Comparison of ENCODE assay signal across 16 cellular contexts in the genomic region with DNA sequence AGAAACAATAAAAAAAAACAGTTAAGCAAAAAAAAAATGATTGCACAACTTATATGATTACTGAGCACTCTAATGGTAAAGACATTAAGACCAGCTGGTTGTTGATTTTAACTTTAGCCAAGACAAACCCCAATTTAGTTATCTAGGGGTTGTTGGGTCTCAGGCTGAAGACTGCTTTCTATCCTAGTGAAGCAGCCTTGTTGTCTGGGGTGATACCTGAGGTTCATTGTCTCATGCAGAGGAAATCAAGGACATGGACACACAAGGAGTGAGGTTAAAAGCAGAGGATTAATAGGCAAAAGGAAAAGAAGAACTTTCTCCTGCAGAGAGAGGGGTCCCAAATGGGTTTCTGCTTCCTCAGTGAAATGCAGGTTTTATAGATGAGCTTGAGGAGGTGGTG. TPM values are rescaled to one million over a fixed set of nuclear protein-coding genes. Genes with fewer than 3 reads are reported as not detected.
DNase-seq lines count a peak whose midpoint lies in the region; ATAC-seq, FAIRE-seq and TF ChIP-seq lines count a peak whose summit lies in the region.
"Had no signal": no experiment of that assay in that cellular context is flagged by ENCODE, and none has a peak within 500 bp of the region (broad histone marks: within the 10 kb centered on the region; RNA-seq: fewer than 3 reads in every experiment).

No MANE protein-coding gene starts in this region.

- no peak overlapping the region for H3K4me3 ChIP-seq in GM23338
- no peak overlapping the region for H3K4me3 ChIP-seq in HUES6 (ENCODE audit: low read depth, low read length)
- H3K4me3 ChIP-seq in K562 = no peak overlapping the region
- H3K4me3 ChIP-seq in brain microvascular endothelial cell (ENCODE audit: low read depth, low read length) = no peak overlapping the region
- H3K4me3 ChIP-seq: BLaER1 treated with 17β-estradiol and CSF1 and Interleukin-3, amounts not matched to agents 10 nM and 100 nM; GM23248 had no signal

- TF ChIP-seq EP300 in K562 (IDR thresholded peaks at IDR 0.05; ENCODE audit: low read length) = no peak

- POLR2A ChIA-PET in K562 (lab: Yijun Ruan, JAX) = no interaction called here

- H3K36me3 Mint-ChIP-seq in GM23338 (ENCODE audit: low read depth) = peaks cover 60% of the 10 kb centered on the region

- H3K27me3 ChIP-seq in GM23338 (ENCODE audit: insufficient read depth) (no peaks in the 10 kb centered on the region), HUES6 (ENCODE audit: control insufficient read depth, insufficient read depth, low read length) (no peaks in the 10 kb centered on the region), K562 (ENCODE audit: control insufficient read depth in 2 of 2, insufficient read depth in 2 of 2, low read length in 2 of 2) (no peaks in the 10 kb centered on the region), brain microvascular endothelial cell (replicated peaks) (no peaks in the 10 kb centered on the region)
- H3K27me3 ChIP-seq: BLaER1 treated with 17β-estradiol and CSF1 and Interleukin-3, amounts not matched to agents 10 nM and 100 nM had no signal

- H3K9me2 ChIP-seq in GM23338 (ENCODE audit: insufficient read depth) = peaks cover 19% of the 10 kb centered on the region

- H3K36me3 ChIP-seq in GM23338 (ENCODE audit: insufficient read depth) (peaks cover 35% of the 10 kb centered on the region), HUES6 (ENCODE audit: control insufficient read depth, insufficient read depth, low read length) (peaks cover 6% of the 10 kb centered on the region; the same call in 1 of the 2 replicates), K562 (ENCODE audit: control insufficient read depth, insufficient read depth, low read length) (no peaks in the 10 kb centered on the region), brain microvascular endothelial cell (replicated peaks) (no peaks in the 10 kb centered on the region)
- H3K36me3 ChIP-seq: BLaER1 treated with 17β-estradiol and CSF1 and Interleukin-3, amounts not matched to agents 10 nM and 100 nM had no signal

- no peak overlapping the region for H2AFZ ChIP-seq in GM23338
- H2AFZ ChIP-seq in K562 (ENCODE audit: low read depth, low read length) = no peak overlapping the region
- H2AFZ ChIP-seq: GM23248 had no signal

- peaks cover 39% of the 10 kb centered on the region for H3K9me3 ChIP-seq in HUES6 (ENCODE audit: control insufficient read depth, insufficient read depth, low read depth, low read length)
- no peaks in the 10 kb centered on the region for H3K9me3 ChIP-seq in K562 (replicated peaks; ENCODE audit: control insufficient read depth, insufficient read depth, low read depth, low read length)

- TF ChIP-seq POLR2A in K562 (conservative IDR thresholded peaks at IDR 0.05) = no peak

- peaks cover 66% of the 10 kb centered on the region for H3K9me3 Mint-ChIP-seq in GM23338

- no peak overlapping the region for H3K4me2 ChIP-seq in GM23338
- H3K4me2 ChIP-seq in K562 (ENCODE audit: insufficient read depth, low read length) = no peak overlapping the region
- H3K4me2 ChIP-seq: BLaER1 treated with 17β-estradiol and CSF1 and Interleukin-3, amounts not matched to agents 10 nM and 100 nM had no signal

- no peak for TF ChIP-seq CTCF in GM23338 (conservative IDR thresholded peaks at IDR 0.05; ENCODE audit: low read depth in 2 of 2)
- TF ChIP-seq CTCF in K562 (IDR thresholded peaks at IDR 0.05 in 2 of 3, conservative IDR thresholded peaks at IDR 0.05 in 1 of 3; ENCODE audit: insufficient read depth in 2 of 3, low read depth in 1 of 3, low read length in 3 of 3) = no peak
- TF ChIP-seq CTCF in brain microvascular endothelial cell (IDR thresholded peaks at IDR 0.05; ENCODE audit: low read depth, low read length, missing control alignments) = no peak

- peaks cover 6% of the 10 kb centered on the region for H3K27me3 Mint-ChIP-seq in GM23338 (ENCODE audit: insufficient read depth, low read depth, poor library complexity)

- no peak overlapping the region for H3K4me3 Mint-ChIP-seq in GM23338
- H3K4me3 Mint-ChIP-seq: B cell; CD8-positive, alpha-beta T cell had no signal

- peaks cover 5% of the 10 kb centered on the region for H3K4me1 Mint-ChIP-seq in GM23338
- H3K4me1 Mint-ChIP-seq: B cell had no signal

- BruUV-seq in K562 (replicated peaks; lab: Mats Ljungman, UMichigan) = no TSS peak

- in situ Hi-C loops in K562 (cut with MboI) (no loop called here), brain microvascular endothelial cell (cut with HindIII; ENCODE audit: low pct_ligation_motif_present, low sequenced_read_pairs) (no loop called here)

- H3K79me2 ChIP-seq in GM23338 (replicated peaks; ENCODE audit: insufficient read depth) (no peaks in the 10 kb centered on the region), K562 (ENCODE audit: control insufficient read depth, insufficient read depth, low read length) (no peaks in the 10 kb centered on the region)

- H4K20me1 ChIP-seq in GM23338 (replicated peaks; ENCODE audit: insufficient read depth) = no peaks in the 10 kb centered on the region
- H4K20me1 ChIP-seq in K562 (replicated peaks; ENCODE audit: control insufficient read depth, insufficient read depth, low read length) = no peaks in the 10 kb centered on the region
- H4K20me1 ChIP-seq: BLaER1 treated with 17β-estradiol and CSF1 and Interleukin-3, amounts not matched to agents 10 nM and 100 nM had no signal

- ATAC-seq in GM23338 (peak; percentile 52; the same call in 2 of the 3 replicates), K562 (no peak), HG02970 (IDR thresholded peaks at IDR 0.05; ENCODE audit: low FRiP score, unreplicated experiment) (no peak), GM19023 (IDR thresholded peaks at IDR 0.05; ENCODE audit: unreplicated experiment) (no peak)
- ATAC-seq: CD8-positive, alpha-beta T cell; HepG2 had no signal

- H3K27ac ChIP-seq in GM23338 (ENCODE audit: low read depth) (peak overlapping the region; percentile 78), HUES6 (ENCODE audit: low read depth, low read length) (peak overlapping the region; percentile 62), K562 (ENCODE audit: extremely low read depth, low read depth, low read length) (no peak overlapping the region), brain microvascular endothelial cell (no peak overlapping the region)
- H3K27ac ChIP-seq: BLaER1 treated with 17β-estradiol and CSF1 and Interleukin-3, amounts not matched to agents 10 nM and 100 nM; GM23248 had no signal

- no peak for TF ChIP-seq RAD21 in K562 (CRISPR knock-in tag; conservative IDR thresholded peaks at IDR 0.05 in 1 of 2, IDR thresholded peaks at IDR 0.05 in 1 of 2)

- no peaks in the 10 kb centered on the region for H3K9me1 ChIP-seq in K562 (ENCODE audit: control insufficient read depth, insufficient read depth, low read length)

- no peak for FAIRE-seq in K562 (lab: Jason Lieb, UNC)
- FAIRE-seq: GM12891, HepG2 had no signal

- H3K9ac ChIP-seq in HUES6 (ENCODE audit: low read length) (no peak overlapping the region), K562 (ENCODE audit: insufficient read depth in 1 of 2, low read depth in 2 of 2, low read length in 2 of 2) (no peak overlapping the region)
- H3K9ac ChIP-seq: BLaER1 treated with 17β-estradiol and CSF1 and Interleukin-3, amounts not matched to agents 10 nM and 100 nM; GM23248 had no signal

- DNase-seq in GM23338 (ENCODE audit: low spot score) (peak; percentile 21), K562 (ENCODE audit: extremely low read depth in 1 of 4, low spot score in 3 of 4) (no peak), iPS DF 19.7 (ENCODE audit: low read depth, low spot score) (peak; percentile 12), brain microvascular endothelial cell (no peak)
- DNase-seq: Calu3; CD8-positive, alpha-beta T cell; DMS79 treated with DMSO at 0.1 percent for 48 hours; GM23248; H7 had no signal

- peaks cover 4% of the 10 kb centered on the region; the same call in 1 of the 2 replicates for H3F3A ChIP-seq in GM23338 (replicated peaks; ENCODE audit: low read depth)

- CTCF ChIA-PET in K562 (lab: Yijun Ruan, JAX; ENCODE audit: low intra/inter-chr PET ratio) = no interaction called here

- intact Hi-C loops in K562 (cut with micrococcal nuclease) = no loop called here

- peaks cover 2% of the 10 kb centered on the region; the same call in 1 of the 2 replicates for H3K4me1 ChIP-seq in GM23338 (ENCODE audit: insufficient read depth)
- peaks cover 5% of the 10 kb centered on the region; the same call in 1 of the 2 replicates for H3K4me1 ChIP-seq in HUES6 (ENCODE audit: control insufficient read depth, insufficient read depth, low read length)
- H3K4me1 ChIP-seq in K562 (replicated peaks in 1 of 2; ENCODE audit: control insufficient read depth in 2 of 2, insufficient read depth in 2 of 2, low read length in 2 of 2) = no peaks in the 10 kb centered on the region
- H3K4me1 ChIP-seq: BLaER1 treated with 17β-estradiol and CSF1 and Interleukin-3, amounts not matched to agents 10 nM and 100 nM had no signal

- peak overlapping the region; percentile 65; the same call in 1 of the 2 replicates for H3K27ac Mint-ChIP-seq in GM23338
- H3K27ac Mint-ChIP-seq: B cell; CD8-positive, alpha-beta T cell had no signal

TF ChIP-seq in K562, 482 proteins besides CTCF, POLR2A, EP300 and RAD21 (continues in another document):
- TF ChIP-seq POLR3A (IDR thresholded peaks at IDR 0.05; ENCODE audit: borderline replicate concordance, extremely low read depth, insufficient read depth, insufficient read length) (no peak), RBM25 (IDR thresholded peaks at IDR 0.05; ENCODE audit: low read depth, low read length, severe bottlenecking) (no peak), CEBPB (tag; IDR thresholded peaks at IDR 0.05) (peak; percentile 38; the same call in 1 of the 2 replicates), RFX1 (IDR thresholded peaks at IDR 0.05) (no peak)

RNA-seq across cellular contexts. Expression of a gene that starts 40.0 kb away (rescaled TPM):
- total RNA-seq in GM23338 (2014; rRNA removed; shearing (Covaris generic)) = 7.3 and 9.9 TPM in 2 replicates
- polyA plus RNA-seq in GM23338 (2016; fragmentation: Nextera tagmentation; extraction: Ambion mirVana) (3.2 and 4.1 TPM in 2 replicates), K562 (2011; rRNA removed) (0.03 and 0.09 TPM in 2 replicates), K562 (2014; fragmentation: Illumina TruSeq; extraction: Trizol) (0.04 and 0.07 TPM in 2 replicates), K562 (2014; fragmentation: Nextera tagmentation; extraction: Ambion mirVana) (under 1 TPM; 0.07 to 0.15 TPM), K562 (2014; rRNA removed) (0.09 TPM in 1 of 2 replicates, not detected in the other)
- 0.33 TPM in 1 of 2 replicates, not detected in the other for total RNA-seq in K562 (2011; cell fraction: chromatin; rRNA removed; ENCODE audit: low replicate concordance)
- total RNA-seq in K562 (2011; cell fraction: nucleolus; rRNA removed) = 0.13 TPM in 1 of 2 replicates, not detected in the other
- total RNA-seq in K562 (2011; cell fraction: nucleoplasm; rRNA removed) = 0.22 TPM in 1 of 2 replicates, not detected in the other
- total RNA-seq in K562 (2014; rRNA removed) (0.05 and 0.20 TPM in 2 replicates), K562 (2014; rRNA removed; fragmentation: Illumina TruSeq; extraction: Trizol) (0.11 and 0.26 TPM in 2 replicates), K562 (2015; rRNA removed; fragmentation: Illumina TruSeq; extraction: Trizol) (0.08 and 0.14 TPM in 2 replicates), K562 (2021) (0.07 and 0.25 TPM in 2 replicates)
- 0.04 and 0.06 TPM in 2 replicates for polyA plus RNA-seq in K562 (2011; cell fraction: cytosol; rRNA removed)
- polyA plus RNA-seq in K562 (2011; cell fraction: nucleus; rRNA removed) = 0.06 and 0.22 TPM in 2 replicates
- 0.09 and 0.32 TPM in 2 replicates for polyA plus RNA-seq in K562 (2012)
- 0.09 TPM in 1 of 2 replicates, not detected in the other for polyA minus RNA-seq in K562 (2011; rRNA and poly(A)+ RNA removed)
- not detected in 2 replicates for polyA minus RNA-seq in K562 (2011; cell fraction: cytosol; rRNA and poly(A)+ RNA removed)
- 0.13 and 0.89 TPM in 2 replicates for polyA minus RNA-seq in K562 (2011; cell fraction: nucleus; rRNA and poly(A)+ RNA removed)

Comparison
In these comparisons a context has a peak if more than half of its experiments do, and no peak if none do; other contexts are left out.
1. DNase-seq: peak in GM23338 (single experiment) and iPS DF 19.7 (single experiment); none in K562 (0 of 4) and brain microvascular endothelial cell (single experiment).
2. H3K27ac ChIP-seq: peak in GM23338 (single experiment) and HUES6 (single experiment); none in K562 (single experiment) and brain microvascular endothelial cell (single experiment).